8 cellular contexts compared by ENCODE assay signal in genomic region chr12:51424662-51425539, GRCh38. TPM values are rescaled to one million over a fixed set of nuclear protein-coding genes. Genes with fewer than 3 reads are reported as not detected.
A peak's percentile ranks its signal among the peaks of the same experiment; 100 is the strongest.
DNase-seq lines count a peak whose midpoint lies in the region; ATAC-seq and TF ChIP-seq lines count a peak whose summit lies in the region.

SLC4A8 (plus strand) TSS chr12:51424831; CDS start chr12:51424988, 157 bp downstream.

- TF ChIP-seq POLR2A in Raji (IDR thresholded peaks at IDR 0.05; ENCODE audit: insufficient read depth, low read depth, low read length): peak; percentile 44

- peaks cover 33% of the 10 kb centered on the region for H3K27me3 ChIP-seq in foreskin keratinocyte

- peaks cover 3% of the 10 kb centered on the region for H3K4me1 ChIP-seq in foreskin keratinocyte

- no peaks in the 10 kb centered on the region for H3K36me3 Mint-ChIP-seq in neural crest cell (ENCODE audit: low read depth)

- peaks cover 46% of the 10 kb centered on the region for H3K4me1 Mint-ChIP-seq in neural crest cell
- peaks cover 17% of the 10 kb centered on the region for H3K4me1 Mint-ChIP-seq in stimulated activated naive CD8-positive, alpha-beta T cell treated with anti-CD3 and anti-CD28 coated beads, Interleukin-15, amount 100 ng/mL, for 72 hours

- TF ChIP-seq CTCF in foreskin keratinocyte (conservative IDR thresholded peaks at IDR 0.05) (peak; percentile 71), neural crest cell (conservative IDR thresholded peaks at IDR 0.05) (peak; percentile 87)

- H3K27ac ChIP-seq in foreskin keratinocyte: no peak within 1 kb of the TSS

- peak within 1 kb of the TSS; percentile 40 for H3K27ac Mint-ChIP-seq in neural crest cell (ENCODE audit: unreplicated experiment)
- peak within 1 kb of the TSS in 1 of 2 donors; percentile 84 for H3K27ac Mint-ChIP-seq in stimulated activated naive CD8-positive, alpha-beta T cell treated with anti-CD3 and anti-CD28 coated beads, Interleukin-15, amount 100 ng/mL, for 72 hours

- H3K4me3 Mint-ChIP-seq in neural crest cell: peak within 1 kb of the TSS; percentile 92
- H3K4me3 Mint-ChIP-seq in stimulated activated naive CD8-positive, alpha-beta T cell treated with anti-CD3 and anti-CD28 coated beads, Interleukin-15, amount 100 ng/mL, for 72 hours: peak within 1 kb of the TSS; percentile 78 to 82

- DNase-seq in DMS79 (lab: John Stamatoyannopoulos, UW): peak; percentile 71
- DNase-seq in Kasumi-1 (lab: John Stamatoyannopoulos, UW): peak; percentile 19 to 39
- DNase-seq in activated gamma-delta T cell (lab: John Stamatoyannopoulos, UW): peak; percentile 66
- DNase-seq in foreskin keratinocyte: peak in 1 of 2 donors; percentile 26
- DNase-seq in neural crest cell (ENCODE audit: low read depth, low spot score): peak; percentile 94
- peak; percentile 76 to 85 for DNase-seq in stimulated activated naive CD8-positive, alpha-beta T cell treated with anti-CD3 and anti-CD28 coated beads, Interleukin-15, amount 100 ng/mL, for 72 hours

- H3K9me3 Mint-ChIP-seq in neural crest cell: no peaks in the 10 kb centered on the region
- H3K9me3 Mint-ChIP-seq in stimulated activated naive CD8-positive, alpha-beta T cell treated with anti-CD3 and anti-CD28 coated beads, Interleukin-15, amount 100 ng/mL, for 72 hours: no peaks in the 10 kb centered on the region

- H3K27me3 Mint-ChIP-seq in neural crest cell (ENCODE audit: low read depth): no peaks in the 10 kb centered on the region
- H3K27me3 Mint-ChIP-seq in stimulated activated naive CD8-positive, alpha-beta T cell treated with anti-CD3 and anti-CD28 coated beads, Interleukin-15, amount 100 ng/mL, for 72 hours: no peaks in the 10 kb centered on the region

- ATAC-seq in GM21786 (IDR thresholded peaks at IDR 0.05; ENCODE audit: unreplicated experiment) (peak; percentile 85), foreskin keratinocyte (peak; percentile 80)
- peak; percentile 96 for ATAC-seq in stimulated activated naive CD8-positive, alpha-beta T cell treated with anti-CD3 and anti-CD28 coated beads, Interleukin-15, amount 100 ng/mL, for 72 hours

RNA-seq across cellular contexts. Expression of gene SLC4A8, which starts in this region (rescaled TPM):
- total RNA-seq in foreskin keratinocyte (0.95 and 1.3 TPM in 2 replicates), neural crest cell (30.9 and 33.8 TPM in 2 replicates)
- 0.48 TPM in 2 replicates for polyA plus RNA-seq in foreskin keratinocyte

Comparison
In these comparisons a context has a peak if more than half of its experiments do, and no peak if none do; other contexts are left out.
1. RNA of gene SLC4A8 (total RNA-seq): 30.9 to 33.8 TPM in neural crest cell; 0.95 to 1.3 TPM in foreskin keratinocyte; every median in the first group is over 10 times any median in the second.
2. Peak in every context shown above with its lines, with median percentiles within 50 percentile points of each other: ATAC-seq.